In genomic region chr1:94270801-94271203, GRCh38 we compare ENCODE assay signal across 19 cellular contexts. TPM values are rescaled to one million over a fixed set of nuclear protein-coding genes. Genes with fewer than 3 reads are reported as not detected.
DNase-seq lines count a peak whose midpoint lies in the region; ATAC-seq, FAIRE-seq and TF ChIP-seq lines count a peak whose summit lies in the region.
"Had no signal": no experiment of that assay in that cellular context is flagged by ENCODE, and none has a peak within 500 bp of the region (broad histone marks: within the 10 kb centered on the region; RNA-seq: fewer than 3 reads in every experiment).

No MANE protein-coding gene starts in this region.

- in situ Hi-C loops in HepG2 (cut with HindIII; ENCODE audit: extremely low pct_ligation_motif_present, low pct_unique_long_range_greater_than_20kb), result no loop called here
- in situ Hi-C loops in KBM-7 (cut with MboI; ENCODE audit: low pct_unique_long_range_greater_than_20kb, low sequenced_read_pairs), result no loop called here

- 90% methylated on average over 2 of the region's 2 CpGs for WGBS in SK-N-SH (ENCODE audit: low lambda C conversion rate)
- WGBS in HepG2 (ENCODE audit: low lambda C conversion rate), result 56% methylated on average over 1 of the region's 2 CpGs

- H3K9me2 ChIP-seq in SK-N-SH, result no peaks in the 10 kb centered on the region

- intact Hi-C loops in HepG2 (cut with micrococcal nuclease; ENCODE audit: unreplicated experiment), result no loop called here

- no peak for FAIRE-seq in HepG2 (lab: Jason Lieb, UNC)
- FAIRE-seq: GM12892 had no signal

- CTCF ChIA-PET in SK-N-SH (lab: Yijun Ruan, JAX), result interaction anchor here (1.1 to 1.5 kb wide), 4 partner anchors 12 to 245 kb away, joined by 3 to 10 read pairs (median 3); no protein-coding TSS in a partner anchor
- CTCF ChIA-PET in HepG2 (lab: Yijun Ruan, JAX; ENCODE audit: low intra/inter-chr PET ratio, low total read pairs), result no interaction called here

- TF ChIP-seq CTCF in HFF-Myc (IDR thresholded peaks at IDR 0.05; ENCODE audit: low read depth, low read length, missing control alignments) (no peak), SK-N-SH (IDR thresholded peaks at IDR 0.05) (no peak), epithelial cell of proximal tubule (conservative IDR thresholded peaks at IDR 0.05; ENCODE audit: low read depth, low read length) (no peak), HepG2 (CRISPR knock-in tag; IDR thresholded peaks at IDR 0.05) (no peak)

- H3K9me3 ChIP-seq in SK-N-SH, result no peaks in the 10 kb centered on the region
- H3K9me3 ChIP-seq in HepG2 (ENCODE audit: low read length), result no peaks in the 10 kb centered on the region
- H3K9me3 ChIP-seq: thyroid gland had no signal

- H3K4me2 ChIP-seq in SK-N-SH (peak overlapping the region; percentile 19), HepG2 (ENCODE audit: low read depth, low read length) (no peak overlapping the region)

- H3K4me1 ChIP-seq in SK-N-SH (ENCODE audit: control insufficient read depth in 1 of 2, insufficient read depth in 2 of 2, low read depth in 1 of 2, low read length in 1 of 2) (peaks cover 3 to 12% of the 10 kb centered on the region in 2 experiments), HepG2 (ENCODE audit: insufficient read depth, low read length) (peaks cover 15% of the 10 kb centered on the region)
- H3K4me1 ChIP-seq: thyroid gland had no signal

- H3K4me3 ChIP-seq in HFF-Myc (replicated peaks; ENCODE audit: low read depth, low read length), result no peak overlapping the region
- no peak overlapping the region for H3K4me3 ChIP-seq in SK-N-SH (ENCODE audit: low read depth in 2 of 2, low read length in 1 of 2)
- no peak overlapping the region for H3K4me3 ChIP-seq in epithelial cell of proximal tubule (ENCODE audit: low read depth, low read length)
- no peak overlapping the region for H3K4me3 ChIP-seq in skeletal muscle cell (ENCODE audit: low read depth, low read length)
- H3K4me3 ChIP-seq in HepG2 (replicated peaks in 1 of 3; ENCODE audit: insufficient read depth in 1 of 3, low read depth in 2 of 3, low read length in 3 of 3), result no peak overlapping the region
- H3K4me3 ChIP-seq: cardiac muscle cell, thyroid gland had no signal

- no peaks in the 10 kb centered on the region for H3K79me2 ChIP-seq in SK-N-SH (ENCODE audit: insufficient read depth)
- no peaks in the 10 kb centered on the region for H3K79me2 ChIP-seq in HepG2 (ENCODE audit: insufficient read depth, low read length)

- no peaks in the 10 kb centered on the region for H3K36me3 ChIP-seq in SK-N-SH (replicated peaks in 1 of 2; ENCODE audit: control insufficient read depth in 1 of 2, insufficient read depth in 2 of 2, low read length in 1 of 2)
- no peaks in the 10 kb centered on the region for H3K36me3 ChIP-seq in HepG2 (replicated peaks in 1 of 2; ENCODE audit: control insufficient read depth in 1 of 2, insufficient read depth in 2 of 2, low read length in 2 of 2)
- H3K36me3 ChIP-seq: cardiac muscle cell, thyroid gland had no signal

- no peak overlapping the region for H2AFZ ChIP-seq in SK-N-SH (ENCODE audit: low read depth)
- H2AFZ ChIP-seq in HepG2 (ENCODE audit: low read length), result no peak overlapping the region

- TF ChIP-seq RAD21 in SK-N-SH (IDR thresholded peaks at IDR 0.05; ENCODE audit: low read length) (no peak), HepG2 (CRISPR knock-in tag; IDR thresholded peaks at IDR 0.05) (no peak)

- H3K27ac ChIP-seq in SK-N-SH (ENCODE audit: low read depth in 2 of 2, low read length in 1 of 2) (peak overlapping the region in 1 of 2 experiments; percentile 58; a peak in 2 of 4 replicates), HepG2 (ENCODE audit: extremely low read length, insufficient read depth, low read length) (no peak overlapping the region)
- H3K27ac ChIP-seq: cardiac muscle cell, thyroid gland had no signal

- H3K9ac ChIP-seq in SK-N-SH, result no peak overlapping the region
- H3K9ac ChIP-seq in HepG2 (ENCODE audit: insufficient read depth, low read depth, low read length), result no peak overlapping the region

- no peaks in the 10 kb centered on the region for H3K27me3 ChIP-seq in SK-N-SH (ENCODE audit: insufficient read depth)
- 0 out of 5 replicates have a peak, but pooled peaks cover 0 to 3% of the 10 kb centered on the region in 2 experiments for H3K27me3 ChIP-seq in HepG2 (ENCODE audit: control insufficient read depth in 1 of 2, insufficient read depth in 2 of 2, low read length in 2 of 2)
- H3K27me3 ChIP-seq: thyroid gland had no signal

- H4K20me1 ChIP-seq in SK-N-SH (ENCODE audit: insufficient read depth), result no peaks in the 10 kb centered on the region
- no peaks in the 10 kb centered on the region for H4K20me1 ChIP-seq in HepG2 (ENCODE audit: insufficient read depth, low read length)

- DNase-seq in HFF-Myc (ENCODE audit: extremely low read depth, low read depth), result peak; percentile 55
- no peak for DNase-seq in SK-N-SH
- peak; percentile 87 for DNase-seq in epithelial cell of proximal tubule (ENCODE audit: low read depth)
- peak; percentile 90 for DNase-seq in skeletal muscle cell (ENCODE audit: low read depth)
- DNase-seq in HepG2 (ENCODE audit: low spot score), result no peak
- DNase-seq in SKM-1 treated with dmso at 0.1 percent for 144 hours (lab: John Stamatoyannopoulos, UW; ENCODE audit: unreplicated experiment), result no peak
- DNase-seq in KBM-7, result no peak
- DNase-seq: activated CD4-positive, CD25-positive, alpha-beta regulatory T cell treated with anti-CD3 and anti-CD28 coated beads, Interleukin-2, amount 50 U/mL, for 72 hours; CD4-positive, CD25-positive, alpha-beta regulatory T cell; endodermal cell; hippocampal formation; left ventricle myocardium superior; naive thymus-derived CD4-positive, alpha-beta T cell; NCI-H446; T-helper 1 cell; thyroid gland had no signal

- H3F3A ChIP-seq in SK-N-SH (replicated peaks; ENCODE audit: insufficient read depth), result peaks cover under 1% of the 10 kb centered on the region

- no TSS peak for BruUV-seq in HepG2 (replicated peaks; lab: Mats Ljungman, UMichigan)

- peak in 1 of 2 experiments; percentile 92; a peak in 2 of 4 replicates for TF ChIP-seq EP300 in SK-N-SH (IDR thresholded peaks at IDR 0.05; ENCODE audit: borderline replicate concordance in 1 of 2, low read depth in 1 of 2, low read length in 1 of 2)
- no peak for TF ChIP-seq EP300 in HepG2 (IDR thresholded peaks at IDR 0.05; ENCODE audit: low read depth in 2 of 2, low read length in 2 of 2)
- no peak for TF ChIP-seq EP300 in HepG2 (CRISPR knock-in tag; IDR thresholded peaks at IDR 0.05; ENCODE audit: borderline replicate concordance)

- no peak for TF ChIP-seq POLR2A in HepG2 (IDR thresholded peaks at IDR 0.05; ENCODE audit: insufficient read depth in 1 of 2, low read depth in 2 of 2, low read length in 2 of 2)

- ATAC-seq in HepG2 (no peak), HG03439 (IDR thresholded peaks at IDR 0.05; ENCODE audit: unreplicated experiment) (no peak)
- ATAC-seq: left ventricle myocardium superior; naive thymus-derived CD4-positive, alpha-beta T cell had no signal

- POLR2A ChIA-PET in SK-N-SH (lab: Yijun Ruan, JAX), result no interaction called here
- POLR2A ChIA-PET in HepG2 (lab: Yijun Ruan, JAX), result no interaction called here

TF ChIP-seq in SK-N-SH, 30 proteins besides CTCF, POLR2A, EP300 and RAD21 (continues in another document):
- TF ChIP-seq POLR2AphosphoS5 (IDR thresholded peaks at IDR 0.05; ENCODE audit: low read depth, low read length), result no peak
- no peak for TF ChIP-seq NRF1 (IDR thresholded peaks at IDR 0.05; ENCODE audit: low read depth, low read length)

TF ChIP-seq in HepG2, 621 proteins besides CTCF, POLR2A, EP300 and RAD21 (continues in another document):
- TF ChIP-seq SNRNP70 (IDR thresholded peaks at IDR 0.05; ENCODE audit: low read depth, low read length) (no peak), ZNF512 (CRISPR knock-in tag; IDR thresholded peaks at IDR 0.05) (no peak), NFKB2 (CRISPR knock-in tag; IDR thresholded peaks at IDR 0.05; ENCODE audit: borderline replicate concordance) (no peak)

RNA-seq across cellular contexts. Expression of gene ARHGAP29, which starts 33.4 kb away (rescaled TPM):
- polyA plus RNA-seq in SK-N-SH (2012; rRNA removed) (20.1 and 23.3 TPM in 2 replicates), HepG2 (2011; rRNA removed) (12.2 and 18.3 TPM in 2 replicates)
- 24.8 and 27.1 TPM in 2 replicates for polyA plus RNA-seq in SK-N-SH (2012; cell fraction: cytosol; rRNA removed)
- polyA plus RNA-seq in SK-N-SH (2012; cell fraction: nucleus; rRNA removed), result 17.9 and 40.4 TPM in 2 replicates
- total RNA-seq in epithelial cell of proximal tubule (131 and 132 TPM in 2 replicates), HepG2 (2016; rRNA removed; fragmentation: Illumina TruSeq; extraction: Trizol) (12.8 and 18.8 TPM in 2 replicates)
- 3.5 and 3.8 TPM in 2 replicates for total RNA-seq in HepG2 (2016; cell fraction: cytosol; rRNA removed; fragmentation: Illumina TruSeq; extraction: Trizol; ENCODE audit: low read depth)
- 12.2 and 19.4 TPM in 2 replicates for total RNA-seq in HepG2 (2016; cell fraction: insoluble cytoplasmic fraction; rRNA removed; fragmentation: Illumina TruSeq; extraction: Trizol)
- 7.7 and 7.9 TPM in 2 replicates for total RNA-seq in HepG2 (2016; cell fraction: membrane; rRNA removed; fragmentation: Illumina TruSeq; extraction: Trizol)
- total RNA-seq in HepG2 (2016; cell fraction: nucleus; rRNA removed; fragmentation: Illumina TruSeq; extraction: Trizol), result 21.5 and 22.3 TPM in 2 replicates
- 5.3 and 7.0 TPM in 2 replicates for polyA plus RNA-seq in HepG2 (2011; cell fraction: cytosol; rRNA removed)
- polyA plus RNA-seq in HepG2 (2011; cell fraction: nucleus; rRNA removed), result 16.2 and 17.3 TPM in 2 replicates
- polyA plus RNA-seq in HepG2 (2012), result 9.4 and 11.6 TPM in 2 replicates
- 0.37 TPM in 2 replicates for polyA plus RNA-seq in HepG2 (2016; cell fraction: cytosol; fragmentation: Illumina TruSeq; extraction: Trizol; ENCODE audit: low read depth)
- 13.5 and 14.2 TPM in 2 replicates for polyA plus RNA-seq in HepG2 (2016; cell fraction: insoluble cytoplasmic fraction; fragmentation: Illumina TruSeq; extraction: Trizol; ENCODE audit: low read depth)
- 1.9 and 2.0 TPM in 2 replicates for polyA plus RNA-seq in HepG2 (2016; cell fraction: membrane; fragmentation: Illumina TruSeq; extraction: Trizol; ENCODE audit: low read depth)
- 22.0 and 23.1 TPM in 2 replicates for polyA plus RNA-seq in HepG2 (2016; cell fraction: nucleus; fragmentation: Illumina TruSeq; extraction: Trizol; ENCODE audit: insufficient read depth, low read depth)
- 3.3 and 11.6 TPM in 2 replicates for polyA minus RNA-seq in HepG2 (2011; rRNA and poly(A)+ RNA removed; ENCODE audit: low replicate concordance)
- 13.0 and 14.2 TPM in 2 replicates for polyA minus RNA-seq in HepG2 (2011; cell fraction: cytosol; rRNA and poly(A)+ RNA removed)
- 72.7 and 82.5 TPM in 2 replicates for polyA minus RNA-seq in HepG2 (2011; cell fraction: nucleus; rRNA and poly(A)+ RNA removed)
- total RNA-seq: CD4-positive, CD25-positive, alpha-beta regulatory T cell had no signal
- polyA plus RNA-seq: CD4-positive, CD25-positive, alpha-beta regulatory T cell had no signal

Comparison
In these comparisons a context has a peak if more than half of its experiments do, and no peak if none do; other contexts are left out.
1. DNase-seq: peak in HFF-Myc (single experiment), epithelial cell of proximal tubule (single experiment) and skeletal muscle cell (single experiment); none in SK-N-SH (single experiment), HepG2 (single experiment), SKM-1 treated with dmso at 0.1 percent for 144 hours (single experiment) and KBM-7 (single experiment).